In genomic region chr9:6759114-6759977, GRCh38 we compare ENCODE assay signal across 8 cellular contexts. TPM values are rescaled to one million over a fixed set of nuclear protein-coding genes. Genes with fewer than 3 reads are reported as not detected.
DNase-seq lines count a peak whose midpoint lies in the region; ATAC-seq, FAIRE-seq and TF ChIP-seq lines count a peak whose summit lies in the region.

No MANE protein-coding gene starts in this region.

- dilution Hi-C loops in keratinocyte (cut with MboI; ENCODE audit: extremely low pct_ligation_motif_present, low sequenced_read_pairs): no loop called here

- CTCF ChIA-PET in AG04450 (lab: Charles Lee): interaction anchor here (0.7 kb wide), 1 partner anchor 900 kb away, joined by 5 read pairs; no protein-coding TSS in a partner anchor

- no peak for FAIRE-seq in keratinocyte (lab: Jason Lieb, UNC)

- H3K4me1 ChIP-seq in ascending aorta: peaks cover 3 to 4% of the 10 kb centered on the region in 2 donors
- H3K4me1 ChIP-seq in keratinocyte (ENCODE audit: control insufficient read depth, extremely low read depth, insufficient read depth, low read length): peaks cover 8% of the 10 kb centered on the region

- POLR2A ChIA-PET in AG04450 (lab: Yijun Ruan, JAX): no interaction called here

- no peaks in the 10 kb centered on the region for H4K20me1 ChIP-seq in keratinocyte (ENCODE audit: control insufficient read depth, extremely low read depth, insufficient read depth, low read length)

- H3K27ac ChIP-seq in AG04450 (ENCODE audit: low read depth, low read length) (peak overlapping the region; percentile 80), ascending aorta (peak overlapping the region; percentile 98 to 99), keratinocyte (ENCODE audit: control insufficient read depth, insufficient read depth, low read length) (peak overlapping the region; percentile 88)

- peak overlapping the region; percentile 96 for H3K4me3 ChIP-seq in AG04450 (ENCODE audit: low read depth, low read length)
- H3K4me3 ChIP-seq in ascending aorta: peak overlapping the region; percentile 66 to 98
- peak overlapping the region; percentile 86 to 94 (median 92) for H3K4me3 ChIP-seq in keratinocyte (ENCODE audit: control insufficient read depth in 2 of 3, extremely low read depth in 1 of 3, insufficient read depth in 2 of 3, low read depth in 1 of 3, low read length in 3 of 3)

- intact Hi-C loops in ascending aorta (cut with DNase I): loop anchor here (2.0 to 5.0 kb wide), 4 partner anchors 192 to 752 kb away; partner anchors contain the start of genes IL33 and UHRF2

- no peaks in the 10 kb centered on the region; the same call in 1 of the 2 replicates for H3K9me3 ChIP-seq in AG04450 (ENCODE audit: control insufficient read depth, insufficient read depth, low read length)
- no peaks in the 10 kb centered on the region for H3K9me3 ChIP-seq in ascending aorta
- no peaks in the 10 kb centered on the region for H3K9me3 ChIP-seq in keratinocyte (ENCODE audit: control insufficient read depth, low read depth, low read length)

- no peaks in the 10 kb centered on the region for H3K9me1 ChIP-seq in keratinocyte (ENCODE audit: control insufficient read depth, extremely low read depth, insufficient read depth, low read length)

- no peaks in the 10 kb centered on the region for H3K36me3 ChIP-seq in ascending aorta
- no peaks in the 10 kb centered on the region for H3K36me3 ChIP-seq in keratinocyte (ENCODE audit: control insufficient read depth in 2 of 2, extremely low read depth in 1 of 2, insufficient read depth in 2 of 2, low read length in 2 of 2)

- H3K9ac ChIP-seq in keratinocyte (ENCODE audit: control insufficient read depth, extremely low read depth, insufficient read depth, low read length): peak overlapping the region; percentile 98

- peaks cover 51% of the 10 kb centered on the region for H3K79me2 ChIP-seq in keratinocyte (ENCODE audit: control insufficient read depth, insufficient read depth, low read length)

- ATAC-seq in GM18502 (IDR thresholded peaks at IDR 0.05; ENCODE audit: poor library complexity, unreplicated experiment) (peak; percentile 17), HG03103 (IDR thresholded peaks at IDR 0.05; ENCODE audit: low read depth, unreplicated experiment) (peak; percentile 20)

- H3K27me3 ChIP-seq in AG04450 (ENCODE audit: control insufficient read depth, insufficient read depth, low read length) (no peaks in the 10 kb centered on the region), ascending aorta (no peaks in the 10 kb centered on the region), keratinocyte (ENCODE audit: control insufficient read depth, extremely low read depth, insufficient read depth, low read length) (no peaks in the 10 kb centered on the region)

- TF ChIP-seq CTCF in AG04450 (IDR thresholded peaks at IDR 0.05; ENCODE audit: low read depth, low read length) (no peak), ascending aorta (IDR thresholded peaks at IDR 0.05) (no peak), keratinocyte (optimal IDR thresholded peaks at IDR 0.05 in 1 of 3, IDR thresholded peaks at IDR 0.05 in 1 of 3, conservative IDR thresholded peaks at IDR 0.05 in 1 of 3; ENCODE audit: extremely low read depth in 1 of 3, insufficient read depth in 2 of 3, low read length in 3 of 3) (no peak)

- DNase-seq in AG04450 (ENCODE audit: low read depth, low spot score) (peak; percentile 44), RPMI8226 (peak; percentile 72), ascending aorta (ENCODE audit: low spot score in 2 of 2) (no peak), keratinocyte (ENCODE audit: low read depth, low spot score) (no peak), GOT3 (lab: John Stamatoyannopoulos, UW) (no peak)
- peak; percentile 34 for DNase-seq in stimulated activated CD8-positive, alpha-beta memory T cell treated with anti-CD3 and anti-CD28 coated beads, Interleukin-4, amount 100 ng/mL, for 48 hours

- peak overlapping the region; percentile 45 for H2AFZ ChIP-seq in keratinocyte (ENCODE audit: control insufficient read depth, low read length)

- peak overlapping the region; percentile 67 for H3K4me2 ChIP-seq in keratinocyte (ENCODE audit: control insufficient read depth, extremely low read depth, insufficient read depth, low read depth, low read length)

RNA-seq across cellular contexts. Expression of gene KDM4C, which starts 1.6 kb away (rescaled TPM):
- polyA plus RNA-seq in AG04450 (2011; rRNA removed) (11.4 and 12.1 TPM in 2 replicates), keratinocyte (12.2 to 17.2 TPM (median 12.3 TPM) in 3 replicates)
- 39.8 and 40.7 TPM in 2 replicates for polyA minus RNA-seq in AG04450 (2011; rRNA and poly(A)+ RNA removed)
- total RNA-seq in ascending aorta: 12.7 TPM
- polyA plus RNA-seq in keratinocyte (2011; ENCODE audit: low read depth): 16.1 TPM
- polyA plus RNA-seq in keratinocyte (2011; cell fraction: cytosol; rRNA removed): 8.4 and 9.1 TPM in 2 replicates
- 38.3 and 39.6 TPM in 2 replicates for polyA plus RNA-seq in keratinocyte (2011; cell fraction: nucleus; rRNA removed)
- 9.1 and 12.4 TPM in 2 replicates for polyA plus RNA-seq in keratinocyte (2012; ENCODE audit: low replicate concordance)
- 29.5 to 86.0 TPM (median 48.1 TPM) in 3 replicates for polyA minus RNA-seq in keratinocyte
- 11.9 TPM for polyA minus RNA-seq in keratinocyte (2011; cell fraction: cytosol; rRNA and poly(A)+ RNA removed)
- polyA minus RNA-seq in keratinocyte (2011; cell fraction: nucleus; rRNA and poly(A)+ RNA removed): 57.7 and 111 TPM in 2 replicates

Comparison
In these comparisons a context has a peak if more than half of its experiments do, and no peak if none do; other contexts are left out.
1. DNase-seq: peak in AG04450 (single experiment), RPMI8226 (single experiment) and stimulated activated CD8-positive, alpha-beta memory T cell treated with anti-CD3 and anti-CD28 coated beads, Interleukin-4, amount 100 ng/mL, for 48 hours (single experiment); none in ascending aorta (0 of 2), keratinocyte (single experiment) and GOT3 (single experiment).
2. Peak in every context shown above with its lines, with median percentiles within 50 percentile points of each other: H3K27ac ChIP-seq and H3K4me3 ChIP-seq.